37 cellular contexts compared by ENCODE assay signal in the genomic region with DNA sequence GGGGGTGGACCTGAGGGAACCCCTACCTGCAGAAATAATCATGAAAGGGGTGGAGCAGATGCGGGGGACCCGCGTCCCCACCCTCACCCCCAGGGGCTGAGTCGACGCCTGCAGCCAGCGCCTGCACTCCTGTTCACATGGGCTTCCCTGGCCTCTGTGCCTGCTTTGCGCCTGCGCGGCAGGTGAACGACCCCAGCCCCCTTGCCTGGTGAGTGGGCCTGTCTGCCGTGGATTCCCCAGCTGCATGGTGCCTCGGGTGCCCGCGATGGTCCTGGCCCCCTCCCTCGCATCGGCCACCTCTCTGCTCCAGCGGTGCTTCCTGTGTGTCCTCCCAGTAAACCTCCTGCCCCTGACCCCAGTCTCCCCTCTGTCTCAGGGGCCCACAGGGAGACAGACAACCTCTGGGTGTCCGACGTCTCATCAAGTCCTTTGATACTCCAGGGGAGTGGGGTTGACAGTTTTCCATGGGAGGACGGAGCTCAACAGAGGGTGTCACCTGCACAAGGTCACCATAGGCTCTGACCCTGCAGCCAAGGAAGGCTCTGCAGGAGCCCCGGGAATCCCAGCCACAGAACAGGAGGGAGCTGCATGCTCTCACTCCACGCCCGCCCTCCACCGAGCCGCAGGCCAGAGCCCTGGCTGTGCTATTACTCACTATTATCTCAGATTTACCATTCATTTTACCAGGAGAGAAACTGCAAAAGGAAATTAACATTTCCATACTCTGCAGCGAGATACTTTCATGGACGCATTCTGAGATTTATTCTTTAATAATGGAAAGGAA. TPM values are rescaled to one million over a fixed set of nuclear protein-coding genes. Genes with fewer than 3 reads are reported as not detected.
"Had no signal": no experiment of that assay in that cellular context is flagged by ENCODE, and none has a peak within 500 bp of the region (broad histone marks: within the 10 kb centered on the region; RNA-seq: fewer than 3 reads in every experiment).

No MANE protein-coding gene starts in this region.

- H3K27me3 Mint-ChIP-seq: activated naive CD8-positive, alpha-beta T cell treated with anti-CD3 and anti-CD28 coated beads for 36 hours had no signal

- ATAC-seq: activated CD4-positive, CD25-positive, alpha-beta regulatory T cell treated with anti-CD3 and anti-CD28 coated beads, Interleukin-2, amount 50 U/mL, for 24 hours; activated CD8-positive, alpha-beta memory T cell treated with anti-CD3 and anti-CD28 coated beads, Interleukin-2, amount 10 ng/mL, durations not matched to agents 7 days and 5 days; activated CD8-positive, alpha-beta T cell treated with anti-CD3 and anti-CD28 coated beads for 36 hours; activated naive CD8-positive, alpha-beta T cell treated with anti-CD3 and anti-CD28 coated beads, Interleukin-2, amount 50 U/mL, for 24 hours; body of pancreas; esophagus mucosa; T-cell had no signal

- H3K36me3 Mint-ChIP-seq: activated CD8-positive, alpha-beta memory T cell treated with anti-CD3 and anti-CD28 coated beads, Interleukin-2, amount 10 ng/mL, durations not matched to agents 7 days and 5 days; activated naive CD4-positive, alpha-beta T cell treated with anti-CD3 and anti-CD28 coated beads, Interleukin-2, amount 50 U/mL, for 24 hours; activated naive CD8-positive, alpha-beta T cell treated with anti-CD3 and anti-CD28 coated beads for 36 hours; T-cell had no signal

- H3K9me3 ChIP-seq: adrenal gland, body of pancreas, breast epithelium, colonic mucosa had no signal

- H3K27ac Mint-ChIP-seq: activated B cell treated with CpG ODN at 0.5 μM for 24 hours; activated CD8-positive, alpha-beta memory T cell treated with anti-CD3 and anti-CD28 coated beads, Interleukin-2, amount 10 ng/mL, durations not matched to agents 7 days and 5 days; activated CD8-positive, alpha-beta T cell treated with anti-CD3 and anti-CD28 coated beads for 36 hours; activated naive CD4-positive, alpha-beta T cell treated with anti-CD3 and anti-CD28 coated beads for 36 hours; activated naive CD4-positive, alpha-beta T cell treated with anti-CD3 and anti-CD28 coated beads, Interleukin-2, amount 50 U/mL, for 24 hours; activated naive CD8-positive, alpha-beta T cell treated with anti-CD3 and anti-CD28 coated beads for 36 hours; activated naive CD8-positive, alpha-beta T cell treated with anti-CD3 and anti-CD28 coated beads, Interleukin-2, amount 50 U/mL, for 24 hours; activated T-helper 1 cell treated with anti-CD3 and anti-CD28 coated beads, Interleukin-12 subunit alpha, Interleukin-12 subunit beta, Interleukin-2, Interleukin-4 antibody, amounts not matched to agents 30 ng/mL and 10 ng/mL and 1 ng/mL, durations not matched to agents 14 hours and 24 hours and 36 hours; activated T-helper 2 cell treated with anti-CD3 and anti-CD28 coated beads, Interferon-gamma antibody, Interleukin-2, Interleukin-4, amounts not matched to agents 10 μg/mL and 5 μg/mL and 100 μg/mL, durations not matched to agents 14 hours and 24 hours and 36 hours; dendritic cell treated with granulocyte-macrophage colony-stimulating factor and Interleukin-4, amounts not matched to agents 40 ng/mL and 50 ng/mL, for 4 days; endodermal cell; T-cell had no signal

- H3K9me3 Mint-ChIP-seq: activated B cell treated with CpG ODN at 0.5 μM for 24 hours; activated CD8-positive, alpha-beta T cell treated with anti-CD3 and anti-CD28 coated beads for 36 hours; activated naive CD4-positive, alpha-beta T cell treated with anti-CD3 and anti-CD28 coated beads for 36 hours; activated naive CD4-positive, alpha-beta T cell treated with anti-CD3 and anti-CD28 coated beads, Interleukin-2, amount 50 U/mL, for 24 hours; activated naive CD8-positive, alpha-beta T cell treated with anti-CD3 and anti-CD28 coated beads for 36 hours; activated naive CD8-positive, alpha-beta T cell treated with anti-CD3 and anti-CD28 coated beads, Interleukin-2, amount 50 U/mL, for 24 hours; activated T-helper 1 cell treated with anti-CD3 and anti-CD28 coated beads, Interleukin-12 subunit alpha, Interleukin-12 subunit beta, Interleukin-2, Interleukin-4 antibody, amounts not matched to agents 30 ng/mL and 10 ng/mL and 1 ng/mL, durations not matched to agents 14 hours and 24 hours and 36 hours; activated T-helper 2 cell treated with anti-CD3 and anti-CD28 coated beads, Interferon-gamma antibody, Interleukin-2, Interleukin-4, amounts not matched to agents 10 μg/mL and 5 μg/mL and 100 μg/mL, durations not matched to agents 14 hours and 24 hours and 36 hours; dendritic cell treated with granulocyte-macrophage colony-stimulating factor and Interleukin-4, amounts not matched to agents 40 ng/mL and 50 ng/mL, for 4 days; endodermal cell; T-cell had no signal

- H3K4me3 ChIP-seq: adrenal gland, body of pancreas, breast epithelium, cardiac muscle cell, colonic mucosa, dorsolateral prefrontal cortex had no signal

- H3K4me3 Mint-ChIP-seq: activated B cell treated with CpG ODN at 0.5 μM for 24 hours; activated CD8-positive, alpha-beta memory T cell treated with anti-CD3 and anti-CD28 coated beads, Interleukin-2, amount 10 ng/mL, durations not matched to agents 7 days and 5 days; activated CD8-positive, alpha-beta T cell treated with anti-CD3 and anti-CD28 coated beads for 36 hours; activated naive CD4-positive, alpha-beta T cell treated with anti-CD3 and anti-CD28 coated beads for 36 hours; activated naive CD4-positive, alpha-beta T cell treated with anti-CD3 and anti-CD28 coated beads, Interleukin-2, amount 50 U/mL, for 24 hours; activated naive CD8-positive, alpha-beta T cell treated with anti-CD3 and anti-CD28 coated beads for 36 hours; activated naive CD8-positive, alpha-beta T cell treated with anti-CD3 and anti-CD28 coated beads, Interleukin-2, amount 50 U/mL, for 24 hours; activated T-helper 1 cell treated with anti-CD3 and anti-CD28 coated beads, Interleukin-12 subunit alpha, Interleukin-12 subunit beta, Interleukin-2, Interleukin-4 antibody, amounts not matched to agents 30 ng/mL and 10 ng/mL and 1 ng/mL, durations not matched to agents 14 hours and 24 hours and 36 hours; dendritic cell treated with granulocyte-macrophage colony-stimulating factor and Interleukin-4, amounts not matched to agents 40 ng/mL and 50 ng/mL, for 4 days; endodermal cell; T-cell had no signal

- DNase-seq: activated B cell treated with CpG ODN at 0.5 μM for 24 hours; activated CD4-positive, alpha-beta T cell treated with anti-CD3 and anti-CD28 coated beads for 48 hours; activated CD4-positive, alpha-beta T cell treated with anti-CD3 and anti-CD28 coated beads, Interleukin-2, amount 50 U/mL, for 1 hour; activated CD4-positive, alpha-beta T cell treated with anti-CD3 and anti-CD28 coated beads, Interleukin-2, amount 50 U/mL, for 48 hours; activated CD8-positive, alpha-beta memory T cell treated with anti-CD3 and anti-CD28 coated beads, Interleukin-2, amount 10 ng/mL, durations not matched to agents 7 days and 5 days; activated CD8-positive, alpha-beta memory T cell treated with anti-CD3 and anti-CD28 coated beads, Interleukin-2, amount 50 U/mL, for 4 hours; activated CD8-positive, alpha-beta T cell treated with anti-CD3 and anti-CD28 coated beads for 36 hours; activated effector memory CD4-positive, alpha-beta T cell treated with anti-CD3 and anti-CD28 coated beads, Interleukin-2, amount 50 U/mL, for 16 hours; activated naive CD4-positive, alpha-beta T cell treated with anti-CD3 and anti-CD28 coated beads for 36 hours; activated naive CD8-positive, alpha-beta T cell treated with anti-CD3 and anti-CD28 coated beads for 36 hours; activated naive CD8-positive, alpha-beta T cell treated with anti-CD3 and anti-CD28 coated beads, Interleukin-2, amount 50 U/mL, for 24 hours; activated T-cell treated with anti-CD3 and anti-CD28 coated beads, Interleukin-2, amount 50 U/mL, for 1 hour; activated T-cell treated with anti-CD3 and anti-CD28 coated beads, Interleukin-2, amount 50 U/mL, for 48 hours; adrenal gland; amygdala; body of pancreas; central memory CD4-positive, alpha-beta T cell; cerebellar nuclear complex; colonic mucosa; dorsolateral prefrontal cortex; effector memory CD4-positive, alpha-beta T cell; endodermal cell; foreskin fibroblast; T-cell; T-helper 2 cell had no signal

- H3K27ac ChIP-seq: adrenal gland, body of pancreas, breast epithelium, cardiac muscle cell, colonic mucosa, dorsolateral prefrontal cortex, VCaP had no signal

- H3K36me3 ChIP-seq: adrenal gland, breast epithelium, cardiac muscle cell, colonic mucosa had no signal

- H3K4me1 ChIP-seq: adrenal gland, breast epithelium had no signal

- H3K27me3 ChIP-seq: body of pancreas, cardiac muscle cell, colonic mucosa had no signal

RNA-seq across cellular contexts. Expression of gene NTSR1, which starts 18.6 kb away (rescaled TPM):
- total RNA-seq: activated B cell treated with CpG ODN at 0.5 μM for 24 hours; activated CD8-positive, alpha-beta memory T cell treated with anti-CD3 and anti-CD28 coated beads for 36 hours; activated CD8-positive, alpha-beta memory T cell treated with anti-CD3 and anti-CD28 coated beads, Interleukin-2, amount 10 ng/mL, durations not matched to agents 7 days and 5 days; activated CD8-positive, alpha-beta T cell treated with anti-CD3 and anti-CD28 coated beads for 36 hours; activated naive CD4-positive, alpha-beta T cell treated with anti-CD3 and anti-CD28 coated beads for 36 hours; activated naive CD8-positive, alpha-beta T cell treated with anti-CD3 and anti-CD28 coated beads for 36 hours; activated T-helper 1 cell treated with anti-CD3 and anti-CD28 coated beads, Interleukin-12 subunit alpha, Interleukin-12 subunit beta, Interleukin-2, Interleukin-4 antibody, amounts not matched to agents 30 ng/mL and 10 ng/mL and 1 ng/mL, durations not matched to agents 14 hours and 24 hours and 36 hours; activated T-helper 2 cell treated with anti-CD3 and anti-CD28 coated beads, Interferon-gamma antibody, Interleukin-2, Interleukin-4, amounts not matched to agents 10 μg/mL and 5 μg/mL and 100 μg/mL, durations not matched to agents 14 hours and 24 hours and 36 hours; aorta; body of pancreas; epithelial cell of proximal tubule; esophagus mucosa had no signal
